Comparison of ENCODE assay signal across 15 cellular contexts in genomic region chr11:45850446-45850845, GRCh38. TPM values are rescaled to one million over a fixed set of nuclear protein-coding genes. Genes with fewer than 3 reads are reported as not detected.
A peak's percentile ranks its signal among the peaks of the same experiment; 100 is the strongest.
DNase-seq lines count a peak whose midpoint lies in the region; ATAC-seq and TF ChIP-seq lines count a peak whose summit lies in the region.
"Had no signal": no experiment of that assay in that cellular context is flagged by ENCODE, and none has a peak within 500 bp of the region (broad histone marks: within the 10 kb centered on the region; RNA-seq: fewer than 3 reads in every experiment).

No MANE protein-coding gene starts in this region.

- no peak overlapping the region for H3K27ac Mint-ChIP-seq in HFFc6
- H3K27ac Mint-ChIP-seq: activated CD4-positive, alpha-beta T cell treated with anti-CD3 and anti-CD28 coated beads, Interleukin-2, amount 10 ng/mL, durations not matched to agents 24 days and 14 days had no signal

- H4K20me1 ChIP-seq in OCI-LY7 (ENCODE audit: insufficient read depth, low read length) = peaks cover 34% of the 10 kb centered on the region

- H3K9ac ChIP-seq in mesenchymal stem cell (ENCODE audit: low read length) = peak overlapping the region; percentile 31

- H4K91ac ChIP-seq in mesenchymal stem cell (ENCODE audit: low read length) = no peak overlapping the region

- no peak overlapping the region for H3K4ac ChIP-seq in mesenchymal stem cell (ENCODE audit: low read depth in 1 of 2, low read length in 2 of 2)

- H3K23ac ChIP-seq in mesenchymal stem cell (ENCODE audit: low read length in 2 of 2) = no peak overlapping the region

- 66% methylated on average over 2 of the region's 2 CpGs for WGBS in mesenchymal stem cell

- no peaks in the 10 kb centered on the region for H3K36me3 Mint-ChIP-seq in HFFc6 (ENCODE audit: low read depth)

- no peak overlapping the region for H2AK5ac ChIP-seq in mesenchymal stem cell (ENCODE audit: low read length, severe bottlenecking)

- H3K14ac ChIP-seq in mesenchymal stem cell (ENCODE audit: low read length in 2 of 2) = no peak overlapping the region

- no peaks in the 10 kb centered on the region for H3K9me2 ChIP-seq in OCI-LY7 (ENCODE audit: insufficient read depth, low read length)

- H2BK120ac ChIP-seq in mesenchymal stem cell (ENCODE audit: low read depth, low read length) = no peak overlapping the region

- BruUV-seq in OCI-LY7 (replicated peaks; lab: Mats Ljungman, UMichigan) = no TSS peak

- H3K4me1 Mint-ChIP-seq in HFFc6 (ENCODE audit: low read depth) = peaks cover 37% of the 10 kb centered on the region

- POLR2A ChIA-PET in OCI-LY7 (lab: Charles Lee) = interaction anchor here (1.2 to 2.6 kb wide), 2 partner anchors 10 to 15 kb away, joined by 4 to 13 read pairs; no protein-coding TSS in a partner anchor

- H3K27me3 ChIP-seq in mesenchymal stem cell (ENCODE audit: control insufficient read depth in 1 of 2, insufficient read depth in 1 of 2, low read length in 2 of 2) = peaks cover 0 to under 1% of the 10 kb centered on the region in 2 experiments
- H3K27me3 ChIP-seq: hepatocyte, tibial artery had no signal

- H3K4me1 ChIP-seq in mesenchymal stem cell (ENCODE audit: control insufficient read depth, insufficient read depth, low read depth, low read length) = peaks cover 7% of the 10 kb centered on the region
- H3K4me1 ChIP-seq in OCI-LY7 (ENCODE audit: insufficient read depth, low read length, poor library complexity, severe bottlenecking) = peaks cover 49% of the 10 kb centered on the region

- no peak overlapping the region for H2BK5ac ChIP-seq in mesenchymal stem cell (ENCODE audit: low read depth, low read length, poor library complexity, severe bottlenecking)

- no peak overlapping the region for H3K4me3 Mint-ChIP-seq in HFFc6

- H3K9me3 ChIP-seq in mesenchymal stem cell (ENCODE audit: control insufficient read depth, low read length) (no peaks in the 10 kb centered on the region), OCI-LY7 (ENCODE audit: low read length) (no peaks in the 10 kb centered on the region)
- H3K9me3 ChIP-seq: tibial artery had no signal

- DNase-seq in ACHN = peak; percentile 6
- DNase-seq in HFFc6 = peak; percentile 23
- peak; percentile 35 to 40 for DNase-seq in cardiac fibroblast (ENCODE audit: low read depth in 2 of 2)
- DNase-seq in mesenchymal stem cell = peak; percentile 54
- no peak for DNase-seq in OCI-LY7 (ENCODE audit: low spot score)
- DNase-seq in cerebellar nuclear complex (lab: John Stamatoyannopoulos, UW) = no peak
- DNase-seq in NCI-H1930 (lab: John Stamatoyannopoulos, UW) = no peak
- DNase-seq: activated CD4-positive, alpha-beta T cell treated with anti-CD3 and anti-CD28 coated beads, Interleukin-2, amount 10 ng/mL, durations not matched to agents 24 days and 14 days; activated T-cell treated with anti-CD3 and anti-CD28 coated beads, Interleukin-2, amount 50 U/mL, for 48 hours; aorta; NCI-H1048; PC-9 had no signal

- H3K4me3 ChIP-seq in cardiac fibroblast (replicated peaks in 1 of 2; ENCODE audit: low read depth in 2 of 2, low read length in 2 of 2) (no peak overlapping the region), mesenchymal stem cell (ENCODE audit: insufficient read depth in 1 of 2, low read depth in 1 of 2, low read length in 2 of 2) (no peak overlapping the region), OCI-LY7 (ENCODE audit: low read depth, low read length, poor library complexity, severe bottlenecking) (no peak overlapping the region)
- H3K4me3 ChIP-seq: hepatocyte, PC-9, tibial artery had no signal

- H3K4me2 ChIP-seq in mesenchymal stem cell (ENCODE audit: low read length, poor library complexity, severe bottlenecking) = no peak overlapping the region
- no peak overlapping the region for H3K4me2 ChIP-seq in OCI-LY7 (ENCODE audit: low read length)
- H3K4me2 ChIP-seq: PC-9 had no signal

- H2AFZ ChIP-seq in mesenchymal stem cell (ENCODE audit: low read depth, low read length) (no peak overlapping the region), OCI-LY7 (ENCODE audit: low read length) (no peak overlapping the region)
- H2AFZ ChIP-seq: hepatocyte, PC-9 had no signal

- H2BK15ac ChIP-seq in mesenchymal stem cell (ENCODE audit: low read depth, poor library complexity, severe bottlenecking) = no peak overlapping the region

- H2BK12ac ChIP-seq in mesenchymal stem cell (ENCODE audit: low read length in 2 of 2) = no peak overlapping the region

- H3K27ac ChIP-seq in mesenchymal stem cell (ENCODE audit: low read length, poor library complexity, severe bottlenecking) = no peak overlapping the region
- no peak overlapping the region for H3K27ac ChIP-seq in OCI-LY7 (ENCODE audit: low read depth, low read length, poor library complexity, severe bottlenecking)
- H3K27ac ChIP-seq: PC-9 had no signal

- H3K79me1 ChIP-seq in mesenchymal stem cell (replicated peaks; ENCODE audit: low read length, poor library complexity, severe bottlenecking) = peaks cover 34% of the 10 kb centered on the region

- peaks cover 0 to 5% of the 10 kb centered on the region in 2 experiments for H3K36me3 ChIP-seq in mesenchymal stem cell (ENCODE audit: control insufficient read depth in 1 of 2, insufficient read depth in 2 of 2, low read depth in 1 of 2, low read length in 2 of 2)
- no peaks in the 10 kb centered on the region for H3K36me3 ChIP-seq in OCI-LY7 (ENCODE audit: insufficient read depth, low read length)
- H3K36me3 ChIP-seq: tibial artery had no signal

- CTCF ChIA-PET in OCI-LY7 (lab: Charles Lee; ENCODE audit: unreplicated experiment) = interaction anchor here (1.0 to 1.5 kb wide), 2 partner anchors 8 to 9 kb away, joined by 3 read pairs; no protein-coding TSS in a partner anchor

- TF ChIP-seq CTCF in HFFc6 (IDR thresholded peaks at IDR 0.05) (no peak), cardiac fibroblast (IDR thresholded peaks at IDR 0.05; ENCODE audit: low read depth, low read length) (no peak), OCI-LY7 (conservative IDR thresholded peaks at IDR 0.05; ENCODE audit: low read length) (no peak)

- H3K79me2 ChIP-seq in OCI-LY7 (ENCODE audit: insufficient read depth, low read depth, low read length) = peaks cover 69% of the 10 kb centered on the region

- in situ Hi-C loops in ACHN (cut with HindIII; ENCODE audit: low pct_ligation_motif_present, low pct_unique_long_range_greater_than_20kb, low sequenced_read_pairs) = no loop called here

- H3K9me3 Mint-ChIP-seq in HFFc6 = no peaks in the 10 kb centered on the region
- H3K9me3 Mint-ChIP-seq: activated CD4-positive, alpha-beta T cell treated with anti-CD3 and anti-CD28 coated beads, Interleukin-2, amount 10 ng/mL, durations not matched to agents 24 days and 14 days had no signal

- no peak overlapping the region for H4K8ac ChIP-seq in mesenchymal stem cell (ENCODE audit: low read length)

- H3K27me3 Mint-ChIP-seq in HFFc6 (ENCODE audit: insufficient read depth) = peaks cover 4% of the 10 kb centered on the region

- no peak overlapping the region for H3K18ac ChIP-seq in mesenchymal stem cell (ENCODE audit: low read depth in 1 of 2, low read length in 2 of 2)

- intact Hi-C loops in OCI-LY7 (cut with micrococcal nuclease; ENCODE audit: unreplicated experiment) = no loop called here

- no peak for ATAC-seq in HG02884 (IDR thresholded peaks at IDR 0.05; ENCODE audit: unreplicated experiment)

RNA-seq across cellular contexts. Expression of gene CRY2, which starts 3.2 kb away (rescaled TPM):
- 10 to 100 TPM; 12.5 to 16.4 (median 14.1) TPM for total RNA-seq in HFFc6 (2021; fragmentation: NEBNext Ultra II Directional; extraction: Animal tissue kit (Norgen Biotek cat#: 25700))
- 6.2 TPM for polyA plus RNA-seq in mesenchymal stem cell (2013, experiment 1 of 2)
- polyA plus RNA-seq in mesenchymal stem cell (2013, experiment 2 of 2) = 5.3 TPM
- total RNA-seq in OCI-LY7 (2014; rRNA removed; shearing (Covaris generic)) = 19.2 and 24.5 TPM in 2 replicates
- 24.6 and 27.2 TPM in 2 replicates for total RNA-seq in OCI-LY7 (2022)

RNA-seq across cellular contexts. Expression of gene MAPK8IP1, which starts 35.0 kb away (rescaled TPM):
- 10 to 100 TPM in 1 of 6 experiments, 1 to 10 TPM in 5; 7.4 to 10.0 (median 8.7) TPM for total RNA-seq in HFFc6 (2021; fragmentation: NEBNext Ultra II Directional; extraction: Animal tissue kit (Norgen Biotek cat#: 25700))
- 7.5 TPM for polyA plus RNA-seq in mesenchymal stem cell (2013, experiment 1 of 2)
- polyA plus RNA-seq in mesenchymal stem cell (2013, experiment 2 of 2) = 8.0 TPM
- total RNA-seq in OCI-LY7 (2014; rRNA removed; shearing (Covaris generic)) = 2.2 and 2.9 TPM in 2 replicates
- 1.5 and 2.2 TPM in 2 replicates for total RNA-seq in OCI-LY7 (2022)

RNA-seq across cellular contexts. Expression of gene SLC35C1, which starts 45.5 kb away (rescaled TPM):
- total RNA-seq in HFFc6 (2021; fragmentation: NEBNext Ultra II Directional; extraction: Animal tissue kit (Norgen Biotek cat#: 25700)) = 10 to 100 TPM; 24.2 to 29.6 (median 27.4) TPM
- polyA plus RNA-seq in mesenchymal stem cell (2013, experiment 1 of 2) = 22.9 TPM
- 23.8 TPM for polyA plus RNA-seq in mesenchymal stem cell (2013, experiment 2 of 2)
- 2.1 and 3.3 TPM in 2 replicates for total RNA-seq in OCI-LY7 (2014; rRNA removed; shearing (Covaris generic))
- total RNA-seq in OCI-LY7 (2022) = 7.9 and 9.2 TPM in 2 replicates

RNA-seq across cellular contexts. Expression of gene FREY1, which starts 56.6 kb away (rescaled TPM):
- under 1 TPM; 0.38 to 0.74 (median 0.68) TPM for total RNA-seq in HFFc6 (2021; fragmentation: NEBNext Ultra II Directional; extraction: Animal tissue kit (Norgen Biotek cat#: 25700))
- 0.28 TPM for polyA plus RNA-seq in mesenchymal stem cell (2013, experiment 1 of 2)
- polyA plus RNA-seq in mesenchymal stem cell (2013, experiment 2 of 2) = 0.15 TPM
- total RNA-seq in OCI-LY7 (2014; rRNA removed; shearing (Covaris generic)) = 2.4 and 3.3 TPM in 2 replicates
- total RNA-seq in OCI-LY7 (2022) = 3.7 and 4.3 TPM in 2 replicates
- total RNA-seq: hepatocyte had no signal
- polyA plus RNA-seq: aorta, hepatocyte had no signal

Comparison
In these comparisons a context has a peak if more than half of its experiments do, and no peak if none do; other contexts are left out.
1. DNase-seq: peak in ACHN (single experiment), HFFc6 (single experiment), cardiac fibroblast (2 of 2) and mesenchymal stem cell (single experiment); none in OCI-LY7 (single experiment), cerebellar nuclear complex (0 of 2) and NCI-H1930 (0 of 2).